In genomic region chr10:104197364-104197763, GRCh38 we compare ENCODE assay signal across 17 cellular contexts. TPM values are rescaled to one million over a fixed set of nuclear protein-coding genes. Genes with fewer than 3 reads are reported as not detected.
DNase-seq lines count a peak whose midpoint lies in the region; ATAC-seq, FAIRE-seq and TF ChIP-seq lines count a peak whose summit lies in the region.
"Had no signal": no experiment of that assay in that cellular context is flagged by ENCODE, and none has a peak within 500 bp of the region (broad histone marks: within the 10 kb centered on the region; RNA-seq: fewer than 3 reads in every experiment).

No MANE protein-coding gene starts in this region.

- TF ChIP-seq CTCF in A549 (IDR thresholded peaks at IDR 0.05) (no peak), foreskin keratinocyte (conservative IDR thresholded peaks at IDR 0.05) (peak; percentile 62)

- H3K27ac ChIP-seq in A549, result no peak overlapping the region
- H3K27ac ChIP-seq in foreskin keratinocyte, result no peak overlapping the region
- H3K27ac ChIP-seq: gastrocnemius medialis, transverse colon had no signal

- DNase-seq in A549 (ENCODE audit: low read depth in 1 of 2, low spot score in 1 of 2), result no peak
- DNase-seq in HuH-7.5 (ENCODE audit: low spot score), result peak; percentile 9
- peak; percentile 60 for DNase-seq in NCI-H774 (lab: John Stamatoyannopoulos, UW)
- peak; percentile 45 to 68 for DNase-seq in foreskin keratinocyte
- DNase-seq in DMS79 (lab: John Stamatoyannopoulos, UW), result no peak
- DNase-seq in NOMO-1 treated with dmso at 0.1 percent for 144 hours (lab: John Stamatoyannopoulos, UW; ENCODE audit: unreplicated experiment), result no peak
- DNase-seq in cerebellar nuclear complex (lab: John Stamatoyannopoulos, UW), result no peak
- DNase-seq: activated B cell treated with CpG ODN at 0.5 μM for 24 hours; activated naive CD4-positive, alpha-beta T cell treated with anti-CD3 and anti-CD28 coated beads, Interleukin-2, amount 50 U/mL, for 16 hours; effector CD8-positive, alpha-beta T cell; gastrocnemius medialis; NCI-H524 treated with DMSO at 0.1 percent for 48 hours; transverse colon had no signal

- FAIRE-seq in A549 (lab: Jason Lieb, UNC), result no peak

- POLR2A ChIA-PET in A549 (lab: Yijun Ruan, JAX), result no interaction called here

- TF ChIP-seq POLR2A in A549 (IDR thresholded peaks at IDR 0.05; ENCODE audit: low read length), result no peak

- H3K9me3 ChIP-seq in A549, result no peaks in the 10 kb centered on the region
- H3K9me3 ChIP-seq: gastrocnemius medialis, transverse colon had no signal

- no peak for TF ChIP-seq RAD21 in A549 (conservative IDR thresholded peaks at IDR 0.05 in 1 of 2, IDR thresholded peaks at IDR 0.05 in 1 of 2)

- CTCF ChIA-PET in A549 (lab: Yijun Ruan, JAX), result no interaction called here

- no peaks in the 10 kb centered on the region for H3K27me3 ChIP-seq in foreskin keratinocyte
- H3K27me3 ChIP-seq: gastrocnemius medialis, transverse colon had no signal

- H3K4me1 ChIP-seq in A549 (peaks cover 10% of the 10 kb centered on the region), foreskin keratinocyte (peaks cover 9% of the 10 kb centered on the region)
- H3K4me1 ChIP-seq: gastrocnemius medialis, transverse colon had no signal

- no peak overlapping the region for H3K4me3 ChIP-seq in A549
- H3K4me3 ChIP-seq: gastrocnemius medialis, transverse colon had no signal

- no peak for ATAC-seq in A549
- peak; percentile 69 for ATAC-seq in foreskin keratinocyte
- no peak for ATAC-seq in GM21526 (IDR thresholded peaks at IDR 0.05; ENCODE audit: low FRiP score, unreplicated experiment)
- ATAC-seq: gastrocnemius medialis; stimulated activated effector memory CD8-positive, alpha-beta T cell treated with anti-CD3 and anti-CD28 coated beads, Interleukin-12 subunit alpha, Interleukin-12 subunit beta, amount 100 ng/mL, for 72 hours had no signal

- 5% methylated on average over 2 of the region's 2 CpGs for WGBS in A549 (ENCODE audit: missing lambda C conversion rate)

- peak overlapping the region; percentile 45 for H3K4me2 ChIP-seq in A549

- no peak for TF ChIP-seq EP300 in A549 (IDR thresholded peaks at IDR 0.05)

TF ChIP-seq in A549, 52 proteins besides CTCF, POLR2A, EP300 and RAD21:
- TF ChIP-seq RARB (CRISPR knock-in tag; IDR thresholded peaks at IDR 0.05) (no peak), FOSL2 (IDR thresholded peaks at IDR 0.05) (no peak), FOSL2 (CRISPR knock-in tag; IDR thresholded peaks at IDR 0.05) (peak; percentile 71)

RNA-seq across cellular contexts. Expression of gene CFAP43, which starts 34.8 kb away (rescaled TPM):
- 0.42 and 0.75 TPM in 2 replicates for polyA plus RNA-seq in A549 (2011; rRNA removed)
- 0.08 and 0.13 TPM in 2 replicates for polyA plus RNA-seq in A549 (2012; cell fraction: cytosol; rRNA removed)
- polyA plus RNA-seq in A549 (2012; cell fraction: nucleus; rRNA removed), result 0.14 and 0.16 TPM in 2 replicates
- polyA plus RNA-seq in A549 (2017; fragmentation: RNase III; extraction: RNeasy Plus Mini Kit Qiagen cat#74134 plus additional on column Dnase treatment), result 0.16 to 0.36 TPM (median 0.31 TPM) in 3 replicates
- polyA minus RNA-seq in A549 (2011; rRNA and poly(A)+ RNA removed), result 0.24 and 0.25 TPM in 2 replicates
- total RNA-seq in foreskin keratinocyte, result 0.14 and 0.27 TPM in 2 replicates
- 0.10 and 0.12 TPM in 2 replicates for polyA plus RNA-seq in foreskin keratinocyte
- total RNA-seq: activated B cell treated with CpG ODN at 0.5 μM for 24 hours; gastrocnemius medialis; HT1080; T-helper 1 cell treated with Interleukin-12 subunit alpha and Interleukin-12 subunit beta and Interleukin-4 antibody, amounts not matched to agents 30 ng/mL and 1 ng/mL, for 36 hours had no signal

RNA-seq across cellular contexts. Expression of gene GSTO1, which starts 57.3 kb away (rescaled TPM):
- polyA plus RNA-seq in A549 (2011; rRNA removed) (172 and 204 TPM in 2 replicates), A549 (2017; fragmentation: RNase III; extraction: RNeasy Plus Mini Kit Qiagen cat#74134 plus additional on column Dnase treatment) (152 to 163 TPM (median 156 TPM) in 3 replicates), foreskin keratinocyte (277 and 291 TPM in 2 replicates)
- 97.9 and 112 TPM in 2 replicates for polyA plus RNA-seq in A549 (2012; cell fraction: cytosol; rRNA removed)
- 33.3 and 54.1 TPM in 2 replicates for polyA plus RNA-seq in A549 (2012; cell fraction: nucleus; rRNA removed)
- polyA minus RNA-seq in A549 (2011; rRNA and poly(A)+ RNA removed), result 23.8 TPM in 2 replicates
- total RNA-seq in foreskin keratinocyte, result 168 and 181 TPM in 2 replicates

Comparison
In these comparisons a context has a peak if more than half of its experiments do, and no peak if none do; other contexts are left out.
1. DNase-seq: peak in HuH-7.5 (single experiment), NCI-H774 (single experiment) and foreskin keratinocyte (2 of 2); none in A549 (0 of 2), DMS79 (single experiment), NOMO-1 treated with dmso at 0.1 percent for 144 hours (single experiment) and cerebellar nuclear complex (0 of 2).